Comparison of ENCODE assay signal across 23 cellular contexts in the genomic region with DNA sequence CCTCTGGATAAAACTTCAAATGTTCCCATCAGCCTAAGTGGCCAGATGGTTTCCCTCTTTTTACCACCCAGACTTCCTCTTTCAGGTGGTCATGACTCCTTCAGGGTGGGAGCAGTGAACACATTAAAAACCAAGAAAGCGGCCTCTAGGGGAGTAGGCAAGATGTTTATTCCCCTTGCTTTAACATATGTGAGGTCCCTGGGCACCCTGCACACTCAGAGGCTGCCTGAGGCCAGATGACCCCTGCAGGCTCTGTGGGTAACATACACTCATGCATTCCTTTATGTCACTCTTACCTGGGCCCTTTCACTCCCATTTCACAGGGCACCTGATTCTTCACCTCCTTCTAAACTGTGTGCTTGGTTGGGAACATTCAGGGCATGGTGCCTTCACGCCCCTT.
DNase-seq lines count a peak whose midpoint lies in the region; ATAC-seq, FAIRE-seq and TF ChIP-seq lines count a peak whose summit lies in the region.
"Had no signal": no experiment of that assay in that cellular context is flagged by ENCODE, and none has a peak within 500 bp of the region (broad histone marks: within the 10 kb centered on the region; RNA-seq: fewer than 3 reads in every experiment).

No MANE protein-coding gene starts in this region.

- H3K9me3 ChIP-seq in Karpas-422 (ENCODE audit: low read length) (no peaks in the 10 kb centered on the region), GM12878 (replicated peaks; ENCODE audit: control insufficient read depth, insufficient read depth, low read length) (no peaks in the 10 kb centered on the region), hepatocyte (ENCODE audit: low read depth) (no peaks in the 10 kb centered on the region)
- H3K9me3 ChIP-seq: ascending aorta; BLaER1 treated with 17β-estradiol and CSF1 and Interleukin-3, amounts not matched to agents 10 nM and 100 nM; HAP-1; prostate gland had no signal

- intact Hi-C loops in GM12878 (cut with micrococcal nuclease; ENCODE audit: unreplicated experiment): no loop called here

- H3K27ac ChIP-seq in Karpas-422 (ENCODE audit: low read length) (no peak overlapping the region), GM12878 (ENCODE audit: control insufficient read depth, insufficient read depth) (no peak overlapping the region), hepatocyte (no peak overlapping the region)
- H3K27ac ChIP-seq: ascending aorta; BLaER1 treated with 17β-estradiol and CSF1 and Interleukin-3, amounts not matched to agents 10 nM and 100 nM; heart right ventricle; prostate gland had no signal

- CTCF ChIA-PET in GM12878 (lab: Yijun Ruan, JAX): no interaction called here

- peaks cover 13% of the 10 kb centered on the region for H3K9me3 Mint-ChIP-seq in stimulated activated memory B cell treated with anti-CD40 and anti-IgM and Interleukin-4, amounts not matched to agents 10 μg/mL and 1 μg/mL and 100 μg/mL, for 72 hours
- H3K9me3 Mint-ChIP-seq: activated naive CD4-positive, alpha-beta T cell treated with anti-CD3 and anti-CD28 coated beads for 36 hours had no signal

- peak; percentile 69 for ATAC-seq in GM12878
- ATAC-seq in stimulated activated memory B cell treated with anti-CD40 and anti-IgM and Interleukin-4, amounts not matched to agents 10 μg/mL and 1 μg/mL and 100 μg/mL, for 72 hours: peak; percentile 58
- ATAC-seq: heart right ventricle had no signal

- no peak for TF ChIP-seq POLR2A in GM12878 (IDR thresholded peaks at IDR 0.05; ENCODE audit: low read depth, low read length)

- H2AFZ ChIP-seq in Karpas-422 (ENCODE audit: low read length): no peak overlapping the region
- H2AFZ ChIP-seq in GM12878 (ENCODE audit: control insufficient read depth, low read depth, low read length): no peak overlapping the region
- H2AFZ ChIP-seq in hepatocyte: no peak overlapping the region

- no TSS peak for BruUV-seq in GM12878 (replicated peaks; lab: Mats Ljungman, UMichigan)

- H3K9me2 ChIP-seq in Karpas-422 (replicated peaks; ENCODE audit: insufficient read depth, low read length) (no peaks in the 10 kb centered on the region), hepatocyte (replicated peaks; ENCODE audit: insufficient read depth) (no peaks in the 10 kb centered on the region)

- TF ChIP-seq CTCF in GM12878 (IDR thresholded peaks at IDR 0.05 in 2 of 3, conservative IDR thresholded peaks at IDR 0.05 in 1 of 3; ENCODE audit: control insufficient read depth in 2 of 3, extremely low read depth in 1 of 3, insufficient read depth in 1 of 3, low read depth in 3 of 3, low read length in 3 of 3) (no peak), hepatocyte (IDR thresholded peaks at IDR 0.05; ENCODE audit: poor library complexity) (no peak)

- no peak for FAIRE-seq in GM12878 (lab: Jason Lieb, UNC)
- FAIRE-seq: keratinocyte, small intestine had no signal

- H3K4me3 Mint-ChIP-seq in stimulated activated memory B cell treated with anti-CD40 and anti-IgM and Interleukin-4, amounts not matched to agents 10 μg/mL and 1 μg/mL and 100 μg/mL, for 72 hours: no peak overlapping the region
- H3K4me3 Mint-ChIP-seq: activated naive CD4-positive, alpha-beta T cell treated with anti-CD3 and anti-CD28 coated beads for 36 hours; nephron had no signal

- no peak overlapping the region for H3K27ac Mint-ChIP-seq in stimulated activated memory B cell treated with anti-CD40 and anti-IgM and Interleukin-4, amounts not matched to agents 10 μg/mL and 1 μg/mL and 100 μg/mL, for 72 hours
- H3K27ac Mint-ChIP-seq: activated naive CD4-positive, alpha-beta T cell treated with anti-CD3 and anti-CD28 coated beads for 36 hours; nephron had no signal

- DNase-seq in NCI-H82 (lab: John Stamatoyannopoulos, UW) (peak; percentile 40), NCI-H82 treated with DMSO at 0.1 percent for 48 hours (lab: John Stamatoyannopoulos, UW; ENCODE audit: unreplicated experiment) (no peak), Karpas-422 (peak; percentile 52), GM12878 (ENCODE audit: low read depth, low spot score) (no peak), hepatocyte (ENCODE audit: low spot score) (no peak), NCI-H2196 (lab: John Stamatoyannopoulos, UW; ENCODE audit: unreplicated experiment) (no peak)
- DNase-seq in activated CD8-positive, alpha-beta memory T cell treated with anti-CD3 and anti-CD28 coated beads, Interleukin-2, amount 50 U/mL, for 4 hours: no peak
- DNase-seq: activated CD4-positive, alpha-beta T cell treated with anti-CD3 and anti-CD28 coated beads, Interleukin-2, amount 50 U/mL, for 48 hours; activated naive CD4-positive, alpha-beta T cell treated with anti-CD3 and anti-CD28 coated beads for 36 hours; DMS 273 treated with DMSO at 0.1 percent for 48 hours; heart right ventricle; KG1; small intestine; stimulated activated CD4-positive, alpha-beta T cell treated with anti-CD3 and anti-CD28 coated beads, Interleukin-4, amount 100 ng/mL, for 24 hours; substantia nigra; T-helper 1 cell had no signal

- no peak overlapping the region for H3K9ac ChIP-seq in Karpas-422 (ENCODE audit: low read length)
- H3K9ac ChIP-seq in GM12878 (ENCODE audit: control insufficient read depth, insufficient read depth, low read length): no peak overlapping the region
- H3K9ac ChIP-seq: BLaER1 treated with 17β-estradiol and CSF1 and Interleukin-3, amounts not matched to agents 10 nM and 100 nM had no signal

- no peaks in the 10 kb centered on the region for H3K79me2 ChIP-seq in Karpas-422 (ENCODE audit: low read length)
- no peaks in the 10 kb centered on the region for H3K79me2 ChIP-seq in GM12878 (ENCODE audit: control insufficient read depth, insufficient read depth, low read length)
- H3K79me2 ChIP-seq in hepatocyte: no peaks in the 10 kb centered on the region

- SMC1A ChIA-PET in GM12878 (lab: Charles Lee; ENCODE audit: uncharacterized antibody, unreplicated experiment): no interaction called here

- H3K4me2 ChIP-seq in Karpas-422 (ENCODE audit: low read depth, low read length, poor library complexity, severe bottlenecking): no peak overlapping the region
- H3K4me2 ChIP-seq in GM12878 (ENCODE audit: control insufficient read depth, insufficient read depth): no peak overlapping the region
- H3K4me2 ChIP-seq in hepatocyte: no peak overlapping the region

- WGBS in GM12878 (ENCODE audit: insufficient coverage, insufficient replicate concordance, low lambda C conversion rate, missing lambda C conversion rate): 3% methylated on average over 2 of the region's 2 CpGs
- 56% methylated on average over 2 of the region's 2 CpGs for WGBS in hepatocyte (ENCODE audit: low lambda C conversion rate, missing lambda C conversion rate)

- no peak for TF ChIP-seq RAD21 in GM12878 (IDR thresholded peaks at IDR 0.05; ENCODE audit: insufficient read depth, low read depth, low read length)

- RAD21 ChIA-PET in GM12878 (lab: Charles Lee; ENCODE audit: unreplicated experiment): no interaction called here

- H4K20me1 ChIP-seq in Karpas-422 (ENCODE audit: insufficient read depth, low read depth, low read length) (no peaks in the 10 kb centered on the region), GM12878 (ENCODE audit: control insufficient read depth, insufficient read depth) (no peaks in the 10 kb centered on the region), hepatocyte (ENCODE audit: insufficient read depth, poor library complexity, severe bottlenecking) (no peaks in the 10 kb centered on the region)
- H4K20me1 ChIP-seq: BLaER1 treated with 17β-estradiol and CSF1 and Interleukin-3, amounts not matched to agents 10 nM and 100 nM had no signal

- H3K27me3 Mint-ChIP-seq in stimulated activated memory B cell treated with anti-CD40 and anti-IgM and Interleukin-4, amounts not matched to agents 10 μg/mL and 1 μg/mL and 100 μg/mL, for 72 hours: no peaks in the 10 kb centered on the region

- no peaks in the 10 kb centered on the region for H3K4me1 ChIP-seq in Karpas-422 (ENCODE audit: low read length)
- H3K4me1 ChIP-seq in GM12878 (ENCODE audit: control insufficient read depth, insufficient read depth, low read length): no peaks in the 10 kb centered on the region
- H3K4me1 ChIP-seq in hepatocyte (ENCODE audit: insufficient read depth): no peaks in the 10 kb centered on the region
- H3K4me1 ChIP-seq: ascending aorta, HAP-1, heart right ventricle, prostate gland had no signal

- H3K36me3 ChIP-seq in Karpas-422 (ENCODE audit: insufficient read depth, low read length): no peaks in the 10 kb centered on the region
- no peaks in the 10 kb centered on the region for H3K36me3 ChIP-seq in GM12878 (ENCODE audit: control insufficient read depth in 2 of 2, insufficient read depth in 2 of 2, low read length in 1 of 2)
- no peaks in the 10 kb centered on the region for H3K36me3 ChIP-seq in hepatocyte (replicated peaks; ENCODE audit: insufficient read depth, low read depth)
- H3K36me3 ChIP-seq: ascending aorta; BLaER1 treated with 17β-estradiol and CSF1 and Interleukin-3, amounts not matched to agents 10 nM and 100 nM; HAP-1; heart right ventricle; prostate gland had no signal

- no peaks in the 10 kb centered on the region for H3K4me1 Mint-ChIP-seq in stimulated activated memory B cell treated with anti-CD40 and anti-IgM and Interleukin-4, amounts not matched to agents 10 μg/mL and 1 μg/mL and 100 μg/mL, for 72 hours

- H3K4me3 ChIP-seq in Karpas-422 (ENCODE audit: low read length): no peak overlapping the region
- H3K4me3 ChIP-seq in GM12878: no peak overlapping the region
- no peak overlapping the region for H3K4me3 ChIP-seq in hepatocyte
- H3K4me3 ChIP-seq: ascending aorta; BLaER1 treated with 17β-estradiol and CSF1 and Interleukin-3, amounts not matched to agents 10 nM and 100 nM; HAP-1; heart right ventricle; prostate gland had no signal

- H3K36me3 Mint-ChIP-seq in stimulated activated memory B cell treated with anti-CD40 and anti-IgM and Interleukin-4, amounts not matched to agents 10 μg/mL and 1 μg/mL and 100 μg/mL, for 72 hours: no peaks in the 10 kb centered on the region

- in situ Hi-C loops in GM12878 (cut with MboI): no loop called here

- POLR2A ChIA-PET in GM12878 (lab: Charles Lee): no interaction called here

- TF ChIP-seq EP300 in GM12878 (IDR thresholded peaks at IDR 0.05; ENCODE audit: borderline replicate concordance in 1 of 2, control insufficient read depth in 1 of 2, low read depth in 2 of 2, low read length in 2 of 2): no peak

- H3K27me3 ChIP-seq in Karpas-422 (ENCODE audit: low read length) (peaks cover 2% of the 10 kb centered on the region; the same call in 1 of the 2 replicates), GM12878 (replicated peaks in 1 of 2; ENCODE audit: control insufficient read depth in 2 of 2, insufficient read depth in 2 of 2, low read length in 1 of 2) (no peaks in the 10 kb centered on the region), hepatocyte (no peaks in the 10 kb centered on the region)
- H3K27me3 ChIP-seq: ascending aorta; BLaER1 treated with 17β-estradiol and CSF1 and Interleukin-3, amounts not matched to agents 10 nM and 100 nM; heart right ventricle had no signal

TF ChIP-seq in GM12878, 131 proteins besides CTCF, POLR2A, EP300 and RAD21 (continues in another document):
- no peak for TF ChIP-seq MXI1 (IDR thresholded peaks at IDR 0.05; ENCODE audit: low read depth, low read length)
- no peak for TF ChIP-seq POU2F2 (IDR thresholded peaks at IDR 0.05; ENCODE audit: borderline replicate concordance, low read depth, low read length)
- no peak for TF ChIP-seq EED (IDR thresholded peaks at IDR 0.05; ENCODE audit: low read depth)
- TF ChIP-seq ETV6 (conservative IDR thresholded peaks at IDR 0.05 in 1 of 2, IDR thresholded peaks at IDR 0.05 in 1 of 2; ENCODE audit: borderline replicate concordance in 1 of 2, low read depth in 1 of 2): no peak

Comparison
In these comparisons a context has a peak if more than half of its experiments do, and no peak if none do; other contexts are left out.
1. DNase-seq: peak in NCI-H82 (single experiment) and Karpas-422 (single experiment); none in NCI-H82 treated with DMSO at 0.1 percent for 48 hours (single experiment), GM12878 (single experiment), hepatocyte (single experiment), activated CD8-positive, alpha-beta memory T cell treated with anti-CD3 and anti-CD28 coated beads, Interleukin-2, amount 50 U/mL, for 4 hours (single experiment) and NCI-H2196 (single experiment).